Comparison of ENCODE assay signal across 16 cellular contexts in genomic region chr7:2699289-2699620, GRCh38. TPM values are rescaled to one million over a fixed set of nuclear protein-coding genes. Genes with fewer than 3 reads are reported as not detected.
DNase-seq lines count a peak whose midpoint lies in the region; ATAC-seq and TF ChIP-seq lines count a peak whose summit lies in the region.
"Had no signal": no experiment of that assay in that cellular context is flagged by ENCODE, and none has a peak within 500 bp of the region (broad histone marks: within the 10 kb centered on the region; RNA-seq: fewer than 3 reads in every experiment).

No MANE protein-coding gene starts in this region.

- H3K4me3 ChIP-seq in GM08714 (ENCODE audit: low read length): peak overlapping the region; percentile 15; the same call in 1 of the 2 replicates
- H3K4me3 ChIP-seq: PC-9, right atrium auricular region, suprapubic skin had no signal

- no peaks in the 10 kb centered on the region for H3K9me3 Mint-ChIP-seq in activated B cell treated with CpG ODN at 0.5 μM for 24 hours
- no peaks in the 10 kb centered on the region for H3K9me3 Mint-ChIP-seq in naive B cell

- intact Hi-C loops in activated B cell treated with CpG ODN at 0.5 μM for 24 hours (cut with micrococcal nuclease): loop anchor here (1.0 to 5.0 kb wide), 3 partner anchors 10 to 177 kb away; no protein-coding TSS in a partner anchor

- no peaks in the 10 kb centered on the region for H3K36me3 Mint-ChIP-seq in activated B cell treated with CpG ODN at 0.5 μM for 24 hours (ENCODE audit: low read depth)
- no peaks in the 10 kb centered on the region for H3K36me3 Mint-ChIP-seq in naive B cell

- H3K4me1 Mint-ChIP-seq in activated B cell treated with CpG ODN at 0.5 μM for 24 hours (peaks cover 21% of the 10 kb centered on the region), naive B cell (peaks cover 15 to 18% (median 18%) of the 10 kb centered on the region in 3 donors)

- no peak for ATAC-seq in activated B cell treated with CpG ODN at 0.5 μM for 24 hours (ENCODE audit: low read depth)
- no peak for ATAC-seq in naive B cell (ENCODE audit: low read depth in 2 of 2)

- DNase-seq in DMS 273 (lab: John Stamatoyannopoulos, UW; ENCODE audit: unreplicated experiment): peak; percentile 54
- DNase-seq in DMS 273 treated with DMSO at 0.1 percent for 48 hours (lab: John Stamatoyannopoulos, UW): no peak
- no peak for DNase-seq in activated B cell treated with CpG ODN at 0.5 μM for 24 hours
- DNase-seq in naive B cell: no peak
- no peak for DNase-seq in dedifferentiated amniotic fluid mesenchymal stem cell (ENCODE audit: extremely low spot score)
- no peak for DNase-seq in SW480 (ENCODE audit: low spot score)
- DNase-seq in GM10266 (ENCODE audit: extremely low spot score): no peak
- DNase-seq: brain microvascular endothelial cell, kidney, mesenchymal stem cell, NCI-H2081 treated with DMSO at 0.1 percent for 48 hours, NCI-H526 treated with DMSO at 0.1 percent for 48 hours, PC-9 had no signal

- H3K27ac Mint-ChIP-seq in activated B cell treated with CpG ODN at 0.5 μM for 24 hours: peak overlapping the region; percentile 75
- H3K27ac Mint-ChIP-seq in naive B cell: peak overlapping the region in 5 of 6 donors; percentile 17 to 89 (median 84)

- CTCF ChIA-PET in activated B cell treated with CpG ODN at 0.5 μM for 24 hours (lab: Charles Lee): interaction anchor here (0.6 to 4.5 kb wide), 7 partner anchors 10 to 248 kb away, joined by 3 to 43 read pairs (median 6); no protein-coding TSS in a partner anchor

- H3K27me3 Mint-ChIP-seq in activated B cell treated with CpG ODN at 0.5 μM for 24 hours (peaks cover 2% of the 10 kb centered on the region), naive B cell (peaks cover 4 to 33% (median 16%) of the 10 kb centered on the region in 3 donors)

- TF ChIP-seq CTCF in activated B cell treated with CpG ODN at 0.5 μM for 24 hours (IDR thresholded peaks at IDR 0.05) (no peak), GM10266 (IDR thresholded peaks at IDR 0.05; ENCODE audit: control insufficient read depth, insufficient read depth, low read depth, missing control alignments) (no peak)

- POLR2A ChIA-PET in activated B cell treated with CpG ODN at 0.5 μM for 24 hours (lab: Charles Lee): interaction anchor here (0.7 to 4.6 kb wide), 15 partner anchors 10 to 393 kb away, joined by 3 to 118 read pairs (median 5); partner anchors contain the start of genes AMZ1 and EIF3B

- peak overlapping the region; percentile 69 for H3K4me3 Mint-ChIP-seq in activated B cell treated with CpG ODN at 0.5 μM for 24 hours
- H3K4me3 Mint-ChIP-seq in naive B cell: peak overlapping the region in 7 of 8 donors; percentile 10 to 91 (median 57)

RNA-seq across cellular contexts. Expression of gene AMZ1, which starts 11.3 kb away (rescaled TPM):
- 5.9 and 8.3 TPM in 2 replicates for total RNA-seq in activated B cell treated with CpG ODN at 0.5 μM for 24 hours
- 1 to 10 TPM in 5 of 6 donors, not detected in 1; 1.4 to 3.3 (median 2.7) TPM for polyA plus RNA-seq in naive B cell (ENCODE audit: low read depth in 6 of 6)
- total RNA-seq: PC-9 had no signal
